In the genomic region with DNA sequence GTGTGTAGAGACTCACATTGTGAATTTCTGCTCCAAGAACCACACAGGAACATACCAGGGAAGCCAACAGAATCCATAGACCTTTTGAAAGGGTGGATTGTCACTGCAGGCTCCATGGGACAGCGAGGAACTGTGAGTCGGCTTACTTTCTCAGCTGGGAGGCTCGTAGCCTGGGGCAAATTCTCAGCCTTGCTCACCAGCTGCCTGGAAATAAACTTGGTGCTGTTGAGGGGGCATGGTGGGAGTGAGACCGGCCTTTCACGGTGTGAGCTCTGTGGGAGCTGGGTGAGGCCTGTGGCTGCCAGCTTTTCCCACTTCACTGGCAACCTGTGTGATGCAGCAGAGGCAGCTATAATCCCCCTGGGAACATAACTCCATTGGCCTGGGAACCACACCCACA, we compare ENCODE assay signal across 22 cellular contexts.
DNase-seq lines count a peak whose midpoint lies in the region; ATAC-seq and TF ChIP-seq lines count a peak whose summit lies in the region.
"Had no signal": no experiment of that assay in that cellular context is flagged by ENCODE, and none has a peak within 500 bp of the region (broad histone marks: within the 10 kb centered on the region; RNA-seq: fewer than 3 reads in every experiment).

No MANE protein-coding gene starts in this region.

- H3K4me3 ChIP-seq in GM23248 (no peak overlapping the region), mammary epithelial cell (replicated peaks in 1 of 3; ENCODE audit: insufficient read depth in 1 of 3, low read depth in 2 of 3, low read length in 3 of 3) (no peak overlapping the region), neuronal stem cell (ENCODE audit: low read length in 2 of 2) (no peak overlapping the region), right cardiac atrium (ENCODE audit: low read length) (no peak overlapping the region)
- H3K4me3 ChIP-seq: colonic mucosa, ovary, uterus had no signal

- no peaks in the 10 kb centered on the region for H3K9me3 ChIP-seq in GM23248 (ENCODE audit: low read depth)
- H3K9me3 ChIP-seq in mammary epithelial cell (replicated peaks; ENCODE audit: insufficient read depth, low read length) = no peaks in the 10 kb centered on the region
- H3K9me3 ChIP-seq in neuronal stem cell (replicated peaks in 1 of 2; ENCODE audit: control insufficient read depth in 2 of 2, insufficient read depth in 1 of 2, low read depth in 1 of 2, low read length in 2 of 2) = peaks cover 1 to 11% of the 10 kb centered on the region in 2 donors
- H3K9me3 ChIP-seq in right cardiac atrium (ENCODE audit: control insufficient read depth, low read length) = no peaks in the 10 kb centered on the region
- H3K9me3 ChIP-seq: colonic mucosa, ovary, uterus had no signal

- H3K4me1 ChIP-seq in GM23248 (ENCODE audit: insufficient read depth) = no peaks in the 10 kb centered on the region
- H3K4me1 ChIP-seq in mammary epithelial cell (ENCODE audit: insufficient read depth, low read length) = no peaks in the 10 kb centered on the region
- H3K4me1 ChIP-seq in neuronal stem cell (ENCODE audit: control insufficient read depth in 2 of 2, insufficient read depth in 1 of 2, low read depth in 1 of 2, low read length in 2 of 2) = peaks cover 0 to 4% of the 10 kb centered on the region in 2 donors
- no peaks in the 10 kb centered on the region for H3K4me1 ChIP-seq in right cardiac atrium (ENCODE audit: control insufficient read depth, insufficient read depth, low read length)
- H3K4me1 ChIP-seq: colonic mucosa, uterus had no signal

- H3K79me1 ChIP-seq in neuronal stem cell (ENCODE audit: low read depth, low read length) = no peaks in the 10 kb centered on the region

- H4K91ac ChIP-seq in neuronal stem cell (ENCODE audit: low read depth, low read length, poor library complexity) = no peak overlapping the region

- no peaks in the 10 kb centered on the region for H3K9me3 Mint-ChIP-seq in endothelial cell (ENCODE audit: unreplicated experiment)
- H3K9me3 Mint-ChIP-seq: activated CD8-positive, alpha-beta T cell treated with anti-CD3 and anti-CD28 coated beads for 36 hours had no signal

- H3K36me3 ChIP-seq in GM23248 (ENCODE audit: low read depth) (no peaks in the 10 kb centered on the region), mammary epithelial cell (ENCODE audit: insufficient read depth, low read length) (no peaks in the 10 kb centered on the region), neuronal stem cell (replicated peaks in 1 of 2; ENCODE audit: control insufficient read depth in 2 of 2, insufficient read depth in 2 of 2, low read length in 2 of 2) (no peaks in the 10 kb centered on the region)
- H3K36me3 ChIP-seq: colonic mucosa, ovary, uterus had no signal

- H3K9me2 ChIP-seq in GM23248 (ENCODE audit: insufficient read depth) = no peaks in the 10 kb centered on the region; the same call in 1 of the 2 replicates

- no peaks in the 10 kb centered on the region for H3K79me2 ChIP-seq in GM23248 (ENCODE audit: insufficient read depth)
- no peaks in the 10 kb centered on the region for H3K79me2 ChIP-seq in mammary epithelial cell (ENCODE audit: insufficient read depth, low read length)

- H3K9ac ChIP-seq in GM23248 (no peak overlapping the region), mammary epithelial cell (ENCODE audit: insufficient read depth, low read length) (no peak overlapping the region), neuronal stem cell (ENCODE audit: low read depth, low read length, poor library complexity) (no peak overlapping the region)
- H3K9ac ChIP-seq: KMS-11 had no signal

- H3K4me3 Mint-ChIP-seq in endothelial cell (ENCODE audit: unreplicated experiment) = no peak overlapping the region
- H3K4me3 Mint-ChIP-seq: activated B cell treated with CpG ODN at 0.5 μM for 24 hours; activated CD8-positive, alpha-beta T cell treated with anti-CD3 and anti-CD28 coated beads for 36 hours; HFFc6 had no signal

- no peak overlapping the region for H3K14ac ChIP-seq in neuronal stem cell (ENCODE audit: low read length)

- H3K27ac ChIP-seq in GM23248 (no peak overlapping the region), mammary epithelial cell (ENCODE audit: insufficient read depth, low read depth, low read length) (no peak overlapping the region), neuronal stem cell (replicated peaks; ENCODE audit: low read length) (no peak overlapping the region), right cardiac atrium (ENCODE audit: low read length) (no peak overlapping the region)
- H3K27ac ChIP-seq: colonic mucosa, KMS-11, ovary, RWPE1, uterus had no signal

- H3K4ac ChIP-seq in neuronal stem cell (ENCODE audit: low read length) = no peak overlapping the region

- H3K4me1 Mint-ChIP-seq in endothelial cell (ENCODE audit: unreplicated experiment) = no peaks in the 10 kb centered on the region
- H3K4me1 Mint-ChIP-seq: activated B cell treated with CpG ODN at 0.5 μM for 24 hours had no signal

- no peak overlapping the region for H2BK15ac ChIP-seq in neuronal stem cell (ENCODE audit: low read length)

- no peaks in the 10 kb centered on the region for H3K27me3 ChIP-seq in GM23248 (replicated peaks; ENCODE audit: insufficient read depth)
- no peaks in the 10 kb centered on the region for H3K27me3 ChIP-seq in mammary epithelial cell (ENCODE audit: insufficient read depth, low read length)
- no peaks in the 10 kb centered on the region for H3K27me3 ChIP-seq in neuronal stem cell (ENCODE audit: control insufficient read depth in 3 of 3, insufficient read depth in 3 of 3, low read depth in 1 of 3, low read length in 3 of 3)
- H3K27me3 ChIP-seq in right cardiac atrium (ENCODE audit: control insufficient read depth, insufficient read depth) = no peaks in the 10 kb centered on the region
- H3K27me3 ChIP-seq: colonic mucosa, ovary, uterus had no signal

- dilution Hi-C loops in mammary epithelial cell (cut with HindIII; ENCODE audit: low sequenced_read_pairs) = no loop called here

- H4K8ac ChIP-seq in neuronal stem cell (ENCODE audit: low read depth, low read length) = no peak overlapping the region

- 31 to 36% methylated on average over 5 of the region's 5 CpGs for WGBS in GM23248 (ENCODE audit: low coverage in 1 of 2, low lambda C conversion rate in 2 of 2, missing lambda C conversion rate in 2 of 2), 2 experiments
- 15% methylated on average over 3 of the region's 5 CpGs for WGBS in mammary epithelial cell (ENCODE audit: low coverage, missing lambda C conversion rate)
- WGBS in neuronal stem cell (ENCODE audit: extremely low coverage in 2 of 2, insufficient read length in 2 of 2, insufficient replicate concordance in 1 of 2), 2 donors = no CpG with 5 or more reads among the region's 5 CpGs
- WGBS in right cardiac atrium = 49% methylated on average over 5 of the region's 5 CpGs

- H4K20me1 ChIP-seq in GM23248 (ENCODE audit: insufficient read depth) = no peaks in the 10 kb centered on the region
- no peaks in the 10 kb centered on the region for H4K20me1 ChIP-seq in mammary epithelial cell (ENCODE audit: insufficient read depth, low read length)

- no peak overlapping the region for H2AK5ac ChIP-seq in neuronal stem cell (ENCODE audit: low read depth, low read length)

- CTCF ChIA-PET in mammary epithelial cell (lab: Charles Lee; ENCODE audit: low non-redundant PET) = no interaction called here

- H3K4me2 ChIP-seq in GM23248 (ENCODE audit: unreplicated experiment) (no peak overlapping the region), mammary epithelial cell (ENCODE audit: insufficient read depth, low read depth, low read length) (no peak overlapping the region), neuronal stem cell (ENCODE audit: insufficient read depth, low read length, poor library complexity, severe bottlenecking) (no peak overlapping the region)
- H3K4me2 ChIP-seq: KMS-11 had no signal

- no peaks in the 10 kb centered on the region for H3K36me3 Mint-ChIP-seq in endothelial cell (ENCODE audit: low read depth, unreplicated experiment)
- H3K36me3 Mint-ChIP-seq: activated naive CD4-positive, alpha-beta T cell treated with anti-CD3 and anti-CD28 coated beads, Interleukin-2, amount 50 U/mL, for 72 hours had no signal

- H2BK5ac ChIP-seq in neuronal stem cell (ENCODE audit: low read length) = no peak overlapping the region

- H3K18ac ChIP-seq in neuronal stem cell (ENCODE audit: low read length) = peak overlapping the region; percentile 28

- DNase-seq in GM23248 = peak; percentile 42
- peak; percentile 33 for DNase-seq in NCI-H345 (lab: John Stamatoyannopoulos, UW)
- DNase-seq in mammary epithelial cell = peak; percentile 48
- no peak for DNase-seq in neuronal stem cell (ENCODE audit: low spot score)
- no peak for DNase-seq in right cardiac atrium
- no peak for DNase-seq in endothelial cell (ENCODE audit: low spot score)
- no peak for DNase-seq in iPS-NIHi7 (ENCODE audit: extremely low spot score)
- DNase-seq: activated B cell treated with CpG ODN at 0.5 μM for 24 hours; activated CD8-positive, alpha-beta T cell treated with anti-CD3 and anti-CD28 coated beads for 36 hours; activated T-cell treated with anti-CD3 and anti-CD28 coated beads, Interleukin-2, amount 50 U/mL, for 48 hours; colonic mucosa; HFFc6; NCI-H1092 treated with DMSO at 0.1 percent for 48 hours; NCI-H2171 treated with DMSO at 0.1 percent for 48 hours; NK-92 treated with Interleukin-12 subunit alpha and Interleukin-12 subunit beta, amount 100 ng/mL, for 24 hours; ovary; small intestine; stimulated activated CD4-positive, alpha-beta T cell treated with anti-CD3 and anti-CD28 coated beads, Interleukin-4, amount 100 ng/mL, for 24 hours; uterus had no signal

- H3K27me3 Mint-ChIP-seq in endothelial cell (ENCODE audit: unreplicated experiment) = peaks cover 2% of the 10 kb centered on the region

- no peak overlapping the region for H2BK12ac ChIP-seq in neuronal stem cell (ENCODE audit: low read length)

- BruUV-seq in mammary epithelial cell (replicated peaks; lab: Mats Ljungman, UMichigan) = no TSS peak

- no peak overlapping the region for H3K23ac ChIP-seq in neuronal stem cell (ENCODE audit: low read depth, low read length, poor library complexity)

- intact Hi-C loops in mammary epithelial cell (cut with micrococcal nuclease) (no loop called here), right cardiac atrium (cut with DNase I) (no loop called here)

- H3K27ac Mint-ChIP-seq in endothelial cell (ENCODE audit: unreplicated experiment) = no peak overlapping the region
- H3K27ac Mint-ChIP-seq: activated B cell treated with CpG ODN at 0.5 μM for 24 hours; activated CD8-positive, alpha-beta T cell treated with anti-CD3 and anti-CD28 coated beads for 36 hours; activated naive CD4-positive, alpha-beta T cell treated with anti-CD3 and anti-CD28 coated beads, Interleukin-2, amount 50 U/mL, for 72 hours; HFFc6 had no signal

- H2AFZ ChIP-seq in GM23248 (no peak overlapping the region), mammary epithelial cell (ENCODE audit: low read depth, low read length) (no peak overlapping the region), neuronal stem cell (ENCODE audit: low read length) (no peak overlapping the region)

- in situ Hi-C loops in GM23248 (cut with MboI) (no loop called here), mammary epithelial cell (cut with MboI; ENCODE audit: low sequenced_read_pairs in 2 of 2) (no loop called here)

- ATAC-seq in right cardiac atrium = no peak
- ATAC-seq: activated CD8-positive, alpha-beta T cell treated with anti-CD3 and anti-CD28 coated beads for 36 hours; activated naive CD4-positive, alpha-beta T cell treated with anti-CD3 and anti-CD28 coated beads, Interleukin-2, amount 50 U/mL, for 72 hours had no signal

- H3F3A ChIP-seq in GM23248 (ENCODE audit: insufficient read depth) = no peaks in the 10 kb centered on the region

- no peak for TF ChIP-seq CTCF in mammary epithelial cell (conservative IDR thresholded peaks at IDR 0.05 in 1 of 2, IDR thresholded peaks at IDR 0.05 in 1 of 2; ENCODE audit: extremely low read depth in 1 of 2, insufficient read depth in 1 of 2, low read depth in 1 of 2, low read length in 2 of 2)
- no peak for TF ChIP-seq CTCF in endothelial cell (IDR thresholded peaks at IDR 0.05; ENCODE audit: unreplicated experiment)

- H2BK120ac ChIP-seq in neuronal stem cell (ENCODE audit: low read depth, low read length) = no peak overlapping the region

Comparison
In these comparisons a context has a peak if more than half of its experiments do, and no peak if none do; other contexts are left out.
1. DNase-seq: peak in GM23248 (single experiment), NCI-H345 (single experiment) and mammary epithelial cell (single experiment); none in neuronal stem cell (single experiment), right cardiac atrium (0 of 3), endothelial cell (single experiment) and iPS-NIHi7 (single experiment).